In genomic region chr3:36763850-36764703, GRCh38 we compare ENCODE assay signal across 8 cellular contexts. TPM values are rescaled to one million over a fixed set of nuclear protein-coding genes. Genes with fewer than 3 reads are reported as not detected.
DNase-seq lines count a peak whose midpoint lies in the region; ATAC-seq and TF ChIP-seq lines count a peak whose summit lies in the region.

A gene with protein sequence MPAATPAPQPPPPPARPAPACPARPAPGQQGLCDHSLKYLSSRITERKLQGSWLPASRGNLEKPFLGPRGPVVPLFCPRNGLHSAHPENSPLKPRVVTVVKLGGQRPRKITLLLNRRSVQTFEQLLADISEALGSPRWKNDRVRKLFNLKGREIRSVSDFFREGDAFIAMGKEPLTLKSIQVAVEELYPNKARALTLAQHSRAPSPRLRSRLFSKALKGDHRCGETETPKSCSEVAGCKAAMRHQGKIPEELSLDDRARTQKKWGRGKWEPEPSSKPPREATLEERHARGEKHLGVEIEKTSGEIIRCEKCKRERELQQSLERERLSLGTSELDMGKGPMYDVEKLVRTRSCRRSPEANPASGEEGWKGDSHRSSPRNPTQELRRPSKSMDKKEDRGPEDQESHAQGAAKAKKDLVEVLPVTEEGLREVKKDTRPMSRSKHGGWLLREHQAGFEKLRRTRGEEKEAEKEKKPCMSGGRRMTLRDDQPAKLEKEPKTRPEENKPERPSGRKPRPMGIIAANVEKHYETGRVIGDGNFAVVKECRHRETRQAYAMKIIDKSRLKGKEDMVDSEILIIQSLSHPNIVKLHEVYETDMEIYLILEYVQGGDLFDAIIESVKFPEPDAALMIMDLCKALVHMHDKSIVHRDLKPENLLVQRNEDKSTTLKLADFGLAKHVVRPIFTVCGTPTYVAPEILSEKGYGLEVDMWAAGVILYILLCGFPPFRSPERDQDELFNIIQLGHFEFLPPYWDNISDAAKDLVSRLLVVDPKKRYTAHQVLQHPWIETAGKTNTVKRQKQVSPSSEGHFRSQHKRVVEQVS (minus strand): TSS chr3:36764553. CDS start chr3:36764263, 290 bp downstream.

- no peaks in the 10 kb centered on the region for H3K36me3 Mint-ChIP-seq in nephron progenitor cell (ENCODE audit: low read depth)

- peaks cover 50% of the 10 kb centered on the region for H3K27me3 ChIP-seq in HUES48 (ENCODE audit: control insufficient read depth, insufficient read depth, low read length)
- peaks cover 41% of the 10 kb centered on the region for H3K27me3 ChIP-seq in ectodermal cell (ENCODE audit: control insufficient read depth, insufficient read depth, low read length, poor library complexity, severe bottlenecking)

- no peak for TF ChIP-seq CTCF in nephron progenitor cell (IDR thresholded peaks at IDR 0.05)

- no peak within 1 kb of the TSS for H3K27ac Mint-ChIP-seq in nephron progenitor cell

- peaks cover 10% of the 10 kb centered on the region for H3K9me3 Mint-ChIP-seq in nephron progenitor cell

- ATAC-seq in HG03175 (IDR thresholded peaks at IDR 0.05; ENCODE audit: unreplicated experiment) = no peak

- H3K27me3 Mint-ChIP-seq in nephron progenitor cell (ENCODE audit: low read depth, poor library complexity) = peaks cover 96% of the 10 kb centered on the region

- DNase-seq in AG20443 (ENCODE audit: low spot score) (peak; percentile 55), nephron progenitor cell (peak; percentile 77), DMS79 (lab: John Stamatoyannopoulos, UW) (no peak), NCI-H187 treated with DMSO at 0.1 percent for 48 hours (lab: John Stamatoyannopoulos, UW) (no peak)
- no peak for DNase-seq in stimulated activated naive CD4-positive, alpha-beta T cell treated with Interleukin-2 at 50 U/mL for 16 hours (lab: John Stamatoyannopoulos, UW)

- no peak within 1 kb of the TSS for H3K9ac ChIP-seq in HUES48 (ENCODE audit: low read depth, low read length)

- no peaks in the 10 kb centered on the region for H3K36me3 ChIP-seq in HUES48 (ENCODE audit: control insufficient read depth, insufficient read depth, low read length)
- no peaks in the 10 kb centered on the region for H3K36me3 ChIP-seq in ectodermal cell (ENCODE audit: control insufficient read depth, insufficient read depth, low read length)

- H3K4me1 Mint-ChIP-seq in nephron progenitor cell = peaks cover 5% of the 10 kb centered on the region

- H3K4me3 ChIP-seq in HUES48 (ENCODE audit: low read depth, low read length) (peak within 1 kb of the TSS; percentile 76), ectodermal cell (ENCODE audit: insufficient read depth, low read depth, low read length) (peak within 1 kb of the TSS; percentile 27)

- H3K27ac ChIP-seq in HUES48 (ENCODE audit: low read depth, low read length) (no peak within 1 kb of the TSS), ectodermal cell (ENCODE audit: insufficient read depth, low read depth, low read length, poor library complexity, severe bottlenecking) (no peak within 1 kb of the TSS)

- H3K9me3 ChIP-seq in HUES48 (ENCODE audit: control insufficient read depth, insufficient read depth, low read length) (no peaks in the 10 kb centered on the region), ectodermal cell (ENCODE audit: control insufficient read depth, low read length) (no peaks in the 10 kb centered on the region)

- H3K4me1 ChIP-seq in HUES48 (ENCODE audit: control insufficient read depth, insufficient read depth, low read length) (peaks cover 16% of the 10 kb centered on the region), ectodermal cell (ENCODE audit: control insufficient read depth, insufficient read depth, low read length) (no peaks in the 10 kb centered on the region)

- 2 to 3% methylated on average over 99 of the region's 99 CpGs for WGBS in ectodermal cell, 2 experiments

- peak within 1 kb of the TSS; percentile 86 for H3K4me3 Mint-ChIP-seq in nephron progenitor cell

RNA-seq across cellular contexts. Expression of the gene that starts here (rescaled TPM):
- 0.28 TPM for polyA plus RNA-seq in ectodermal cell (2013, experiment 1 of 4)
- polyA plus RNA-seq in ectodermal cell (2013, experiment 2 of 4) = 0.18 TPM
- polyA plus RNA-seq in ectodermal cell (2013, experiment 3 of 4) = 0.21 TPM
- 0.28 TPM for polyA plus RNA-seq in ectodermal cell (2013, experiment 4 of 4)

Comparison
In these comparisons a context has a peak if more than half of its experiments do, and no peak if none do; other contexts are left out.
1. DNase-seq: peak in AG20443 (single experiment) and nephron progenitor cell (single experiment); none in DMS79 (single experiment), NCI-H187 treated with DMSO at 0.1 percent for 48 hours (single experiment) and stimulated activated naive CD4-positive, alpha-beta T cell treated with Interleukin-2 at 50 U/mL for 16 hours (single experiment).